In genomic region chrX:108772549-108772948, GRCh38 we compare ENCODE assay signal across 10 cellular contexts. TPM values are rescaled to one million over a fixed set of nuclear protein-coding genes. Genes with fewer than 3 reads are reported as not detected.
"Had no signal": no experiment of that assay in that cellular context is flagged by ENCODE, and none has a peak within 500 bp of the region (broad histone marks: within the 10 kb centered on the region; RNA-seq: fewer than 3 reads in every experiment).

No MANE protein-coding gene starts in this region.

- H3K4me3 Mint-ChIP-seq: HFFc6, IgD-negative memory B cell had no signal

- H3K4me1 ChIP-seq: HAP-1 had no signal

- ATAC-seq: HCT116, HepG2 had no signal

- H3K9me3 ChIP-seq: HAP-1 had no signal

- H3K9me3 Mint-ChIP-seq: HFFc6, IgD-negative memory B cell had no signal

- H3K4me1 Mint-ChIP-seq: IgD-negative memory B cell had no signal

- FAIRE-seq: HepG2 had no signal

- DNase-seq: GM23248, GOT3, H7, HFFc6 had no signal

- H3K27me3 Mint-ChIP-seq: IgD-negative memory B cell had no signal

- H3K27ac Mint-ChIP-seq: HFFc6, IgD-negative memory B cell had no signal

- H3K4me3 ChIP-seq: GM23248, HAP-1 had no signal

- H3K27ac ChIP-seq: GM23248, HL-60 had no signal

- H3K36me3 Mint-ChIP-seq: IgD-negative memory B cell had no signal

RNA-seq across cellular contexts. Expression of gene IRS4, which starts 36.2 kb away (rescaled TPM):
- total RNA-seq: GM23248, HepG2, HFFc6, HT1080 had no signal
- polyA plus RNA-seq: GM23248, HepG2, IgD-negative memory B cell had no signal
